In genomic region chr1:102970496-102971078, GRCh38 we compare ENCODE assay signal across 8 cellular contexts.
DNase-seq lines count a peak whose midpoint lies in the region; ATAC-seq, FAIRE-seq and TF ChIP-seq lines count a peak whose summit lies in the region.

No MANE protein-coding gene starts in this region.

- H3K9ac ChIP-seq in GM12878 (ENCODE audit: control insufficient read depth, insufficient read depth, low read length) = no peak overlapping the region

- DNase-seq in heart right ventricle = no peak
- DNase-seq in left cardiac atrium = no peak
- peak; percentile 64 for DNase-seq in NCI-H345 treated with DMSO at 0.1 percent for 48 hours (lab: John Stamatoyannopoulos, UW; ENCODE audit: unreplicated experiment)
- DNase-seq in GM12878 (ENCODE audit: low read depth, low spot score) = no peak
- DNase-seq in lower lobe of right lung = no peak
- DNase-seq in activated naive CD8-positive, alpha-beta T cell treated with anti-CD3 and anti-CD28 coated beads, Interleukin-2, amount 50 U/mL, for 24 hours = no peak
- DNase-seq in gastrocnemius medialis = no peak

- peaks cover 2% of the 10 kb centered on the region for H3K27me3 Mint-ChIP-seq in activated naive CD8-positive, alpha-beta T cell treated with anti-CD3 and anti-CD28 coated beads, Interleukin-2, amount 50 U/mL, for 24 hours

- no peak overlapping the region for H3K27ac Mint-ChIP-seq in activated naive CD8-positive, alpha-beta T cell treated with anti-CD3 and anti-CD28 coated beads, Interleukin-2, amount 50 U/mL, for 24 hours

- RAD21 ChIA-PET in GM12878 (lab: Charles Lee; ENCODE audit: unreplicated experiment) = interaction anchor here (1.3 to 1.6 kb wide), 3 partner anchors 420 to 1450 kb away, joined by 4 to 5 read pairs (median 5); no protein-coding TSS in a partner anchor

- no peaks in the 10 kb centered on the region for H4K20me1 ChIP-seq in GM12878 (ENCODE audit: control insufficient read depth, insufficient read depth)

- in situ Hi-C loops in GM12878 (cut with MboI) = loop anchor here (25.0 kb wide), 1 partner anchor 1458 kb away; no protein-coding TSS in a partner anchor
- in situ Hi-C loops in gastrocnemius medialis (cut with MboI; ENCODE audit: low sequenced_read_pairs in 4 of 4) = no loop called here

- H3K9me3 Mint-ChIP-seq in activated naive CD8-positive, alpha-beta T cell treated with anti-CD3 and anti-CD28 coated beads, Interleukin-2, amount 50 U/mL, for 24 hours = no peaks in the 10 kb centered on the region

- no peaks in the 10 kb centered on the region for H3K36me3 Mint-ChIP-seq in activated naive CD8-positive, alpha-beta T cell treated with anti-CD3 and anti-CD28 coated beads, Interleukin-2, amount 50 U/mL, for 24 hours (ENCODE audit: low read depth)

- SMC1A ChIA-PET in GM12878 (lab: Charles Lee; ENCODE audit: uncharacterized antibody, unreplicated experiment) = interaction anchor here (0.7 to 1.9 kb wide), 6 partner anchors 9 to 1450 kb away, joined by 3 to 8 read pairs (median 4); no protein-coding TSS in a partner anchor

- CTCF ChIA-PET in GM12878 (lab: Yijun Ruan, JAX) = interaction anchor here (0.7 to 2.1 kb wide), 21 partner anchors 9 to 1464 kb away, joined by 3 to 23 read pairs (median 4); no protein-coding TSS in a partner anchor

- no peaks in the 10 kb centered on the region for H3K4me1 Mint-ChIP-seq in activated naive CD8-positive, alpha-beta T cell treated with anti-CD3 and anti-CD28 coated beads, Interleukin-2, amount 50 U/mL, for 24 hours

- intact Hi-C loops in heart right ventricle (cut with DNase I) (no loop called here), left cardiac atrium (cut with DNase I) (no loop called here), GM12878 (cut with micrococcal nuclease; ENCODE audit: unreplicated experiment) (loop anchor here (2.0 kb wide), 1 partner anchor 420 kb away; no protein-coding TSS in a partner anchor), lower lobe of right lung (cut with DNase I) (no loop called here), gastrocnemius medialis (cut with DNase I; ENCODE audit: low total_unique reads) (no loop called here)

- H3K4me2 ChIP-seq in GM12878 (ENCODE audit: control insufficient read depth, insufficient read depth) = no peak overlapping the region

- TF ChIP-seq CTCF in heart right ventricle (IDR thresholded peaks at IDR 0.05) (peak in 8 of 9 donors; percentile 5 to 57 (median 36)), GM12878 (IDR thresholded peaks at IDR 0.05 in 2 of 3, conservative IDR thresholded peaks at IDR 0.05 in 1 of 3; ENCODE audit: control insufficient read depth in 2 of 3, extremely low read depth in 1 of 3, insufficient read depth in 1 of 3, low read depth in 3 of 3, low read length in 3 of 3) (peak; percentile 50 to 56 (median 52)), lower lobe of right lung (IDR thresholded peaks at IDR 0.05) (peak; percentile 49), gastrocnemius medialis (IDR thresholded peaks at IDR 0.05 in 4 of 5, conservative IDR thresholded peaks at IDR 0.05 in 1 of 5) (peak in 1 of 5 experiments; percentile 12)

- peak; percentile 68 for TF ChIP-seq RAD21 in GM12878 (IDR thresholded peaks at IDR 0.05; ENCODE audit: insufficient read depth, low read depth, low read length)

- no peak overlapping the region for H3K4me3 Mint-ChIP-seq in activated naive CD8-positive, alpha-beta T cell treated with anti-CD3 and anti-CD28 coated beads, Interleukin-2, amount 50 U/mL, for 24 hours

- TF ChIP-seq POLR2A in GM12878 (IDR thresholded peaks at IDR 0.05; ENCODE audit: low read depth, low read length) (no peak), gastrocnemius medialis (IDR thresholded peaks at IDR 0.05) (no peak)

- WGBS in heart right ventricle, 2 donors = 63 to 64% methylated on average over 17 of the region's 17 CpGs
- WGBS in GM12878 (ENCODE audit: insufficient coverage, insufficient replicate concordance, low lambda C conversion rate, missing lambda C conversion rate) = 29% methylated on average over 17 of the region's 17 CpGs

- H3K9me3 ChIP-seq in heart right ventricle (no peaks in the 10 kb centered on the region), GM12878 (replicated peaks; ENCODE audit: control insufficient read depth, insufficient read depth, low read length) (no peaks in the 10 kb centered on the region), lower lobe of right lung (no peaks in the 10 kb centered on the region), gastrocnemius medialis (no peaks in the 10 kb centered on the region)

- H3K4me3 ChIP-seq in heart right ventricle = no peak overlapping the region
- no peak overlapping the region for H3K4me3 ChIP-seq in GM12878
- H3K4me3 ChIP-seq in lower lobe of right lung = no peak overlapping the region
- no peak overlapping the region for H3K4me3 ChIP-seq in gastrocnemius medialis

- H3K4me1 ChIP-seq in heart right ventricle = no peaks in the 10 kb centered on the region
- H3K4me1 ChIP-seq in GM12878 (ENCODE audit: control insufficient read depth, insufficient read depth, low read length) = no peaks in the 10 kb centered on the region
- no peaks in the 10 kb centered on the region for H3K4me1 ChIP-seq in lower lobe of right lung
- no peaks in the 10 kb centered on the region for H3K4me1 ChIP-seq in gastrocnemius medialis

- no peak for FAIRE-seq in GM12878 (lab: Jason Lieb, UNC)

- H3K27me3 ChIP-seq in heart right ventricle (no peaks in the 10 kb centered on the region), GM12878 (replicated peaks in 1 of 2; ENCODE audit: control insufficient read depth in 2 of 2, insufficient read depth in 2 of 2, low read length in 1 of 2) (no peaks in the 10 kb centered on the region), lower lobe of right lung (ENCODE audit: low read depth) (no peaks in the 10 kb centered on the region), gastrocnemius medialis (no peaks in the 10 kb centered on the region)

- no peak overlapping the region for H3K27ac ChIP-seq in heart right ventricle
- no peak overlapping the region for H3K27ac ChIP-seq in GM12878 (ENCODE audit: control insufficient read depth, insufficient read depth)
- no peak overlapping the region for H3K27ac ChIP-seq in lower lobe of right lung
- H3K27ac ChIP-seq in gastrocnemius medialis = no peak overlapping the region

- ATAC-seq in heart right ventricle (no peak), left cardiac atrium (no peak), HG03103 (IDR thresholded peaks at IDR 0.05; ENCODE audit: low read depth, unreplicated experiment) (peak; percentile 67), GM12878 (peak; percentile 61), lower lobe of right lung (no peak), gastrocnemius medialis (no peak)
- no peak for ATAC-seq in activated naive CD8-positive, alpha-beta T cell treated with anti-CD3 and anti-CD28 coated beads, Interleukin-2, amount 50 U/mL, for 24 hours

- no peaks in the 10 kb centered on the region for H3K79me2 ChIP-seq in GM12878 (ENCODE audit: control insufficient read depth, insufficient read depth, low read length)

- BruUV-seq in GM12878 (replicated peaks; lab: Mats Ljungman, UMichigan) = no TSS peak

- POLR2A ChIA-PET in GM12878 (lab: Charles Lee) = no interaction called here

- H2AFZ ChIP-seq in GM12878 (ENCODE audit: control insufficient read depth, low read depth, low read length) = no peak overlapping the region

- no peaks in the 10 kb centered on the region for H3K36me3 ChIP-seq in heart right ventricle
- no peaks in the 10 kb centered on the region for H3K36me3 ChIP-seq in GM12878 (ENCODE audit: control insufficient read depth in 2 of 2, insufficient read depth in 2 of 2, low read length in 1 of 2)
- H3K36me3 ChIP-seq in lower lobe of right lung = no peaks in the 10 kb centered on the region
- no peaks in the 10 kb centered on the region for H3K36me3 ChIP-seq in gastrocnemius medialis

- TF ChIP-seq EP300 in GM12878 (IDR thresholded peaks at IDR 0.05; ENCODE audit: borderline replicate concordance in 1 of 2, control insufficient read depth in 1 of 2, low read depth in 2 of 2, low read length in 2 of 2) = no peak

TF ChIP-seq in GM12878, 131 proteins besides CTCF, POLR2A, EP300 and RAD21:
- TF ChIP-seq TBL1XR1 (IDR thresholded peaks at IDR 0.05; ENCODE audit: low read depth, low read length) (no peak), TARDBP (IDR thresholded peaks at IDR 0.05; ENCODE audit: borderline replicate concordance) (no peak), ATF3 (IDR thresholded peaks at IDR 0.05; ENCODE audit: borderline replicate concordance, extremely low read depth, low read depth, low read length) (no peak), MXI1 (IDR thresholded peaks at IDR 0.05; ENCODE audit: low read depth, low read length) (no peak), CREB1 (IDR thresholded peaks at IDR 0.05; ENCODE audit: low read depth) (no peak), MEF2B (IDR thresholded peaks at IDR 0.05; ENCODE audit: partially characterized antibody, poor library complexity, severe bottlenecking) (no peak), SMC3 (IDR thresholded peaks at IDR 0.05; ENCODE audit: borderline replicate concordance, low read length) (peak; percentile 46; the same call in 1 of the 2 replicates)

Comparison
In these comparisons a context has a peak if more than half of its experiments do, and no peak if none do; other contexts are left out.
1. ATAC-seq: peak in HG03103 (single experiment) and GM12878 (single experiment); none in heart right ventricle (0 of 8), left cardiac atrium (0 of 2), lower lobe of right lung (0 of 2), activated naive CD8-positive, alpha-beta T cell treated with anti-CD3 and anti-CD28 coated beads, Interleukin-2, amount 50 U/mL, for 24 hours (single experiment) and gastrocnemius medialis (0 of 2).